Comparison of ENCODE assay signal across 16 cellular contexts in genomic region chr14:33954016-33954598, GRCh38. TPM values are rescaled to one million over a fixed set of nuclear protein-coding genes. Genes with fewer than 3 reads are reported as not detected.
A peak's percentile ranks its signal among the peaks of the same experiment; 100 is the strongest.
DNase-seq lines count a peak whose midpoint lies in the region; ATAC-seq, FAIRE-seq and TF ChIP-seq lines count a peak whose summit lies in the region.
"Had no signal": no experiment of that assay in that cellular context is flagged by ENCODE, and none has a peak within 500 bp of the region (broad histone marks: within the 10 kb centered on the region; RNA-seq: fewer than 3 reads in every experiment).

No MANE protein-coding gene starts in this region.

- ATAC-seq in right cardiac atrium (no peak), HG02610 (IDR thresholded peaks at IDR 0.05; ENCODE audit: unreplicated experiment) (no peak)

- H3K27me3 ChIP-seq in right cardiac atrium (ENCODE audit: control insufficient read depth, insufficient read depth) (no peaks in the 10 kb centered on the region), right atrium auricular region (no peaks in the 10 kb centered on the region), ascending aorta (no peaks in the 10 kb centered on the region), small intestine (ENCODE audit: control insufficient read depth in 2 of 2, insufficient read depth in 2 of 2, low read length in 2 of 2) (no peaks in the 10 kb centered on the region)

- H3K27ac ChIP-seq in right cardiac atrium (ENCODE audit: low read length) (peak overlapping the region; percentile 22), right atrium auricular region (no peak overlapping the region), ascending aorta (no peak overlapping the region), small intestine (ENCODE audit: low read depth in 1 of 2, low read length in 1 of 2) (no peak overlapping the region)
- H3K27ac ChIP-seq: C4-2B had no signal

- intact Hi-C loops in right cardiac atrium (cut with DNase I): loop anchor here in 1 of 4 donors (10.0 kb wide), 1 partner anchor 111 kb away; no protein-coding TSS in a partner anchor
- intact Hi-C loops in ascending aorta (cut with DNase I): no loop called here

- H3K4me1 ChIP-seq in right cardiac atrium (ENCODE audit: control insufficient read depth, insufficient read depth, low read length): peaks cover 2% of the 10 kb centered on the region
- peaks cover 0 to 6% of the 10 kb centered on the region in 2 donors for H3K4me1 ChIP-seq in right atrium auricular region
- peaks cover 0 to 5% of the 10 kb centered on the region in 2 donors for H3K4me1 ChIP-seq in ascending aorta
- H3K4me1 ChIP-seq in small intestine (ENCODE audit: control insufficient read depth in 2 of 2, insufficient read depth in 1 of 2, low read depth in 1 of 2, low read length in 1 of 2): no peaks in the 10 kb centered on the region

- no peaks in the 10 kb centered on the region for H3K36me3 ChIP-seq in right atrium auricular region
- no peaks in the 10 kb centered on the region for H3K36me3 ChIP-seq in ascending aorta
- no peaks in the 10 kb centered on the region for H3K36me3 ChIP-seq in small intestine (ENCODE audit: control insufficient read depth in 2 of 2, insufficient read depth in 2 of 2, low read length in 2 of 2)

- TF ChIP-seq CTCF in right atrium auricular region (IDR thresholded peaks at IDR 0.05): no peak
- TF ChIP-seq CTCF in ascending aorta (IDR thresholded peaks at IDR 0.05): no peak

- no peak for FAIRE-seq in small intestine (lab: Jason Lieb, UNC)
- FAIRE-seq: A204.1 had no signal

- H3K4me3 ChIP-seq in right cardiac atrium (ENCODE audit: low read length) (no peak overlapping the region), right atrium auricular region (no peak overlapping the region), ascending aorta (no peak overlapping the region), small intestine (ENCODE audit: low read depth in 1 of 2, low read length in 2 of 2) (no peak overlapping the region)

- H3K9me3 ChIP-seq in right cardiac atrium (ENCODE audit: control insufficient read depth, low read length): no peaks in the 10 kb centered on the region
- H3K9me3 ChIP-seq in right atrium auricular region: no peaks in the 10 kb centered on the region
- H3K9me3 ChIP-seq in ascending aorta: no peaks in the 10 kb centered on the region
- H3K9me3 ChIP-seq in small intestine (ENCODE audit: control insufficient read depth, low read depth): no peaks in the 10 kb centered on the region

- DNase-seq in right cardiac atrium: peak in 1 of 3 donors; percentile 36
- no peak for DNase-seq in right atrium auricular region (ENCODE audit: low spot score)
- peak; percentile 91 to 93 for DNase-seq in NCI-H446 (lab: John Stamatoyannopoulos, UW)
- DNase-seq in astrocyte of the hippocampus (ENCODE audit: low read depth, low spot score): peak; percentile 35
- DNase-seq in ascending aorta (ENCODE audit: low spot score in 2 of 2): no peak
- no peak for DNase-seq in activated naive CD4-positive, alpha-beta T cell treated with Interleukin-2 at 50 U/mL for 16 hours
- no peak for DNase-seq in small intestine
- DNase-seq: DMS53; H7; NCI-H2029; NK-92 treated with Interleukin-12 subunit alpha and Interleukin-12 subunit beta, amount 100 ng/mL, for 24 hours; OCI-M1; SHP77 treated with DMSO at 0.1 percent for 48 hours had no signal

- WGBS in right cardiac atrium: 35% methylated on average over 3 of the region's 3 CpGs
- WGBS in small intestine, 3 donors: 13 to 45% (median 20%) methylated on average over 3 of the region's 3 CpGs

RNA-seq across cellular contexts. Expression of gene EGLN3, which starts 3.2 kb away (rescaled TPM):
- total RNA-seq in right cardiac atrium (10 to 100 TPM; 62.4 to 98.9 (median 84.7) TPM), right atrium auricular region (100 to 1,000 TPM in 1 of 2 donors, 10 to 100 TPM in 1; 35.5 to 122 TPM), ascending aorta (5.9 TPM)
- polyA plus RNA-seq in right cardiac atrium (85.6 TPM), small intestine (10 to 100 TPM; 17.6 to 40.5 (median 33.3) TPM)

Comparison
In these comparisons a context has a peak if more than half of its experiments do, and no peak if none do; other contexts are left out.
1. DNase-seq: peak in NCI-H446 (2 of 2) and astrocyte of the hippocampus (single experiment); none in right atrium auricular region (single experiment), ascending aorta (0 of 2), activated naive CD4-positive, alpha-beta T cell treated with Interleukin-2 at 50 U/mL for 16 hours (single experiment) and small intestine (single experiment).